Comparison of ENCODE assay signal across 1 cellular context in the genomic region with DNA sequence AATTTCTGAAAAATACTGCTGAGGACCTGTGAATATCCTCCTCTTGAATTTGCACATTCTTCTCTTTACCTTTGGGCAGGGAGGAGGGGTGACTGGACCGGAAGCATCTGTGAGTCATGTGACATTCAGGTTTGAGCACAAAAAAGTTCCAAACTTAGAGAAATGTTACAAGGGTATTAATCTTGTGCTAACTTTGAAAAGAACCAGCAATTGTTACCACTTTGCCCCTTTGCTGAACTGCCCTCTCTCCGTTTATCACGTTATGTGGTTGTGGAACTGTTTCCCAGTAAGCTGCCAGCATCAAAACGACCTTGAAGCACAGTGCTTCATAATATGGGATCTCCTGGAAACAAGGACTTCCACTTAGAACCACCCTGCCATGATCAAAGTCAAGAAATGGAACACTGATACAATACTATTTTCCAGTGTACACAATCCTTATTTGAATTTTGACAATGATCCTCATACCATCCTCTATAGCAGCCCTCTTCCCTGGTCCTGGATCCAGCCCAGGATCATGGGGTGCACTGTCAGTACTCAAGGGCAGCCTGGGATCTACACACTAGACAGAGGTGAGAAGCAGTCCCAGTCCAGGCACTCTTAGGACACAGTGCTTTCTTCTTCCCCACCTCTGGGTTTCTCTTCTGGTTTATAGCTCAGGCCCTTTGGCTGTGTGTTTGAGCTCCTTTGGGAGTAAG.
A peak's percentile ranks its signal among the peaks of the same experiment; 100 is the strongest.
TF ChIP-seq lines count a peak whose summit lies in the region.

No MANE protein-coding gene starts in this region.

TF ChIP-seq in HepG2, 621 proteins besides CTCF, POLR2A, EP300 and RAD21 (continued from another document and continues in another):
- TF ChIP-seq, protein P1, sequence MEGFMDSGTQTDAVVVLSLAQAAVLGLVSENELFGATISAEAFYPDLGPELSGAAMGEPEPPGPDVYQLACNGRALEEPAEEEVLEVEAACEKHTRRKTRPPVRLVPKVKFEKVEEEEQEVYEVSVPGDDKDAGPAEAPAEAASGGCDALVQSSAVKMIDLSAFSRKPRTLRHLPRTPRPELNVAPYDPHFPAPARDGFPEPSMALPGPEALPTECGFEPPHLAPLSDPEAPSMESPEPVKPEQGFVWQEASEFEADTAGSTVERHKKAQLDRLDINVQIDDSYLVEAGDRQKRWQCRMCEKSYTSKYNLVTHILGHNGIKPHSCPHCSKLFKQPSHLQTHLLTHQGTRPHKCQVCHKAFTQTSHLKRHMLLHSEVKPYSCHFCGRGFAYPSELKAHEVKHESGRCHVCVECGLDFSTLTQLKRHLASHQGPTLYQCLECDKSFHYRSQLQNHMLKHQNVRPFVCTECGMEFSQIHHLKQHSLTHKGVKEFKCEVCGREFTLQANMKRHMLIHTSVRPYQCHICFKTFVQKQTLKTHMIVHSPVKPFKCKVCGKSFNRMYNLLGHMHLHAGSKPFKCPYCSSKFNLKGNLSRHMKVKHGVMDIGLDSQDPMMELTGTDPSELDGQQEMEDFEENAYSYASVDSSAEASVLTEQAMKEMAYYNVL (CRISPR knock-in tag; IDR thresholded peaks at IDR 0.05; ENCODE audit: borderline replicate concordance), result 0 out of 2 replicates have a peak, but pooled peaks have one; percentile 12
- TF ChIP-seq, protein P2, sequence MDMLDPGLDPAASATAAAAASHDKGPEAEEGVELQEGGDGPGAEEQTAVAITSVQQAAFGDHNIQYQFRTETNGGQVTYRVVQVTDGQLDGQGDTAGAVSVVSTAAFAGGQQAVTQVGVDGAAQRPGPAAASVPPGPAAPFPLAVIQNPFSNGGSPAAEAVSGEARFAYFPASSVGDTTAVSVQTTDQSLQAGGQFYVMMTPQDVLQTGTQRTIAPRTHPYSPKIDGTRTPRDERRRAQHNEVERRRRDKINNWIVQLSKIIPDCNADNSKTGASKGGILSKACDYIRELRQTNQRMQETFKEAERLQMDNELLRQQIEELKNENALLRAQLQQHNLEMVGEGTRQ (IDR thresholded peaks at IDR 0.05; ENCODE audit: low read depth, low read length), result peak; percentile 37; the same call in 1 of the 2 replicates
- TF ChIP-seq, protein P2 (CRISPR knock-in tag; IDR thresholded peaks at IDR 0.05; ENCODE audit: borderline replicate concordance), result no peak; the same call in 1 of the 2 replicates
- no peak; a peak in 1 of 4 replicates for TF ChIP-seq KLF16 (CRISPR knock-in tag; IDR thresholded peaks at IDR 0.05)
- no peak; the same call in 1 of the 2 replicates for TF ChIP-seq RAD51 (IDR thresholded peaks at IDR 0.05; ENCODE audit: borderline replicate concordance)
- TF ChIP-seq ZBTB42 (CRISPR knock-in tag; IDR thresholded peaks at IDR 0.05), result 0 out of 2 replicates have a peak, but pooled peaks have one; percentile 26
- TF ChIP-seq, protein P3, sequence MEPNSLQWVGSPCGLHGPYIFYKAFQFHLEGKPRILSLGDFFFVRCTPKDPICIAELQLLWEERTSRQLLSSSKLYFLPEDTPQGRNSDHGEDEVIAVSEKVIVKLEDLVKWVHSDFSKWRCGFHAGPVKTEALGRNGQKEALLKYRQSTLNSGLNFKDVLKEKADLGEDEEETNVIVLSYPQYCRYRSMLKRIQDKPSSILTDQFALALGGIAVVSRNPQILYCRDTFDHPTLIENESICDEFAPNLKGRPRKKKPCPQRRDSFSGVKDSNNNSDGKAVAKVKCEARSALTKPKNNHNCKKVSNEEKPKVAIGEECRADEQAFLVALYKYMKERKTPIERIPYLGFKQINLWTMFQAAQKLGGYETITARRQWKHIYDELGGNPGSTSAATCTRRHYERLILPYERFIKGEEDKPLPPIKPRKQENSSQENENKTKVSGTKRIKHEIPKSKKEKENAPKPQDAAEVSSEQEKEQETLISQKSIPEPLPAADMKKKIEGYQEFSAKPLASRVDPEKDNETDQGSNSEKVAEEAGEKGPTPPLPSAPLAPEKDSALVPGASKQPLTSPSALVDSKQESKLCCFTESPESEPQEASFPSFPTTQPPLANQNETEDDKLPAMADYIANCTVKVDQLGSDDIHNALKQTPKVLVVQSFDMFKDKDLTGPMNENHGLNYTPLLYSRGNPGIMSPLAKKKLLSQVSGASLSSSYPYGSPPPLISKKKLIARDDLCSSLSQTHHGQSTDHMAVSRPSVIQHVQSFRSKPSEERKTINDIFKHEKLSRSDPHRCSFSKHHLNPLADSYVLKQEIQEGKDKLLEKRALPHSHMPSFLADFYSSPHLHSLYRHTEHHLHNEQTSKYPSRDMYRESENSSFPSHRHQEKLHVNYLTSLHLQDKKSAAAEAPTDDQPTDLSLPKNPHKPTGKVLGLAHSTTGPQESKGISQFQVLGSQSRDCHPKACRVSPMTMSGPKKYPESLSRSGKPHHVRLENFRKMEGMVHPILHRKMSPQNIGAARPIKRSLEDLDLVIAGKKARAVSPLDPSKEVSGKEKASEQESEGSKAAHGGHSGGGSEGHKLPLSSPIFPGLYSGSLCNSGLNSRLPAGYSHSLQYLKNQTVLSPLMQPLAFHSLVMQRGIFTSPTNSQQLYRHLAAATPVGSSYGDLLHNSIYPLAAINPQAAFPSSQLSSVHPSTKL (CRISPR knock-in tag; IDR thresholded peaks at IDR 0.05), result no peak; the same call in 1 of the 2 replicates
- TF ChIP-seq RFXAP (CRISPR knock-in tag; IDR thresholded peaks at IDR 0.05; ENCODE audit: borderline replicate concordance), result no peak
- TF ChIP-seq YEATS4 (CRISPR knock-in tag; IDR thresholded peaks at IDR 0.05; ENCODE audit: borderline replicate concordance), result no peak
- no peak; the same call in 1 of the 2 replicates for TF ChIP-seq ZNF761 (CRISPR knock-in tag; conservative IDR thresholded peaks at IDR 0.05)
- TF ChIP-seq, protein P4, sequence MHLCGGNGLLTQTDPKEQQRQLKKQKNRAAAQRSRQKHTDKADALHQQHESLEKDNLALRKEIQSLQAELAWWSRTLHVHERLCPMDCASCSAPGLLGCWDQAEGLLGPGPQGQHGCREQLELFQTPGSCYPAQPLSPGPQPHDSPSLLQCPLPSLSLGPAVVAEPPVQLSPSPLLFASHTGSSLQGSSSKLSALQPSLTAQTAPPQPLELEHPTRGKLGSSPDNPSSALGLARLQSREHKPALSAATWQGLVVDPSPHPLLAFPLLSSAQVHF (CRISPR knock-in tag; IDR thresholded peaks at IDR 0.05), result no peak
- peak; percentile 45; the same call in 1 of the 2 replicates for TF ChIP-seq GABPB1 (CRISPR knock-in tag; IDR thresholded peaks at IDR 0.05)
- TF ChIP-seq SIX1 (CRISPR knock-in tag; IDR thresholded peaks at IDR 0.05; ENCODE audit: borderline replicate concordance), result no peak
- no peak for TF ChIP-seq ZNF614 (CRISPR knock-in tag; IDR thresholded peaks at IDR 0.05; ENCODE audit: borderline replicate concordance)
- no peak for TF ChIP-seq MBD4 (IDR thresholded peaks at IDR 0.05; ENCODE audit: borderline replicate concordance, low read length)
- TF ChIP-seq RELA (CRISPR knock-in tag; IDR thresholded peaks at IDR 0.05), result no peak
- TF ChIP-seq ZBTB7A (CRISPR knock-in tag; IDR thresholded peaks at IDR 0.05), result no peak
- peak; percentile 32; the same call in 1 of the 2 replicates for TF ChIP-seq SOX5 (CRISPR knock-in tag; IDR thresholded peaks at IDR 0.05; ENCODE audit: borderline replicate concordance)
- TF ChIP-seq ZEB1 (IDR thresholded peaks at IDR 0.05; ENCODE audit: insufficient replicate concordance, low read depth), result no peak
- TF ChIP-seq NFE2L2 (IDR thresholded peaks at IDR 0.05; ENCODE audit: low read length), result no peak
- TF ChIP-seq AGO2 (optimal IDR thresholded peaks at IDR 0.05; ENCODE audit: low read depth, low read length), result no peak
- no peak for TF ChIP-seq NR2C2 (CRISPR knock-in tag; IDR thresholded peaks at IDR 0.05; ENCODE audit: borderline replicate concordance)
- no peak for TF ChIP-seq KAT2B (IDR thresholded peaks at IDR 0.05; ENCODE audit: borderline replicate concordance, low read depth, low read length)
- 0 out of 2 replicates have a peak, but pooled peaks have one; percentile 13 for TF ChIP-seq ZNF567 (CRISPR knock-in tag; IDR thresholded peaks at IDR 0.05; ENCODE audit: borderline replicate concordance)
- TF ChIP-seq, protein P5, sequence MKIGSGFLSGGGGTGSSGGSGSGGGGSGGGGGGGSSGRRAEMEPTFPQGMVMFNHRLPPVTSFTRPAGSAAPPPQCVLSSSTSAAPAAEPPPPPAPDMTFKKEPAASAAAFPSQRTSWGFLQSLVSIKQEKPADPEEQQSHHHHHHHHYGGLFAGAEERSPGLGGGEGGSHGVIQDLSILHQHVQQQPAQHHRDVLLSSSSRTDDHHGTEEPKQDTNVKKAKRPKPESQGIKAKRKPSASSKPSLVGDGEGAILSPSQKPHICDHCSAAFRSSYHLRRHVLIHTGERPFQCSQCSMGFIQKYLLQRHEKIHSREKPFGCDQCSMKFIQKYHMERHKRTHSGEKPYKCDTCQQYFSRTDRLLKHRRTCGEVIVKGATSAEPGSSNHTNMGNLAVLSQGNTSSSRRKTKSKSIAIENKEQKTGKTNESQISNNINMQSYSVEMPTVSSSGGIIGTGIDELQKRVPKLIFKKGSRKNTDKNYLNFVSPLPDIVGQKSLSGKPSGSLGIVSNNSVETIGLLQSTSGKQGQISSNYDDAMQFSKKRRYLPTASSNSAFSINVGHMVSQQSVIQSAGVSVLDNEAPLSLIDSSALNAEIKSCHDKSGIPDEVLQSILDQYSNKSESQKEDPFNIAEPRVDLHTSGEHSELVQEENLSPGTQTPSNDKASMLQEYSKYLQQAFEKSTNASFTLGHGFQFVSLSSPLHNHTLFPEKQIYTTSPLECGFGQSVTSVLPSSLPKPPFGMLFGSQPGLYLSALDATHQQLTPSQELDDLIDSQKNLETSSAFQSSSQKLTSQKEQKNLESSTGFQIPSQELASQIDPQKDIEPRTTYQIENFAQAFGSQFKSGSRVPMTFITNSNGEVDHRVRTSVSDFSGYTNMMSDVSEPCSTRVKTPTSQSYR (CRISPR knock-in tag; IDR thresholded peaks at IDR 0.05; ENCODE audit: borderline replicate concordance), result peak; percentile 29; the same call in 1 of the 2 replicates
- TF ChIP-seq, protein P6, sequence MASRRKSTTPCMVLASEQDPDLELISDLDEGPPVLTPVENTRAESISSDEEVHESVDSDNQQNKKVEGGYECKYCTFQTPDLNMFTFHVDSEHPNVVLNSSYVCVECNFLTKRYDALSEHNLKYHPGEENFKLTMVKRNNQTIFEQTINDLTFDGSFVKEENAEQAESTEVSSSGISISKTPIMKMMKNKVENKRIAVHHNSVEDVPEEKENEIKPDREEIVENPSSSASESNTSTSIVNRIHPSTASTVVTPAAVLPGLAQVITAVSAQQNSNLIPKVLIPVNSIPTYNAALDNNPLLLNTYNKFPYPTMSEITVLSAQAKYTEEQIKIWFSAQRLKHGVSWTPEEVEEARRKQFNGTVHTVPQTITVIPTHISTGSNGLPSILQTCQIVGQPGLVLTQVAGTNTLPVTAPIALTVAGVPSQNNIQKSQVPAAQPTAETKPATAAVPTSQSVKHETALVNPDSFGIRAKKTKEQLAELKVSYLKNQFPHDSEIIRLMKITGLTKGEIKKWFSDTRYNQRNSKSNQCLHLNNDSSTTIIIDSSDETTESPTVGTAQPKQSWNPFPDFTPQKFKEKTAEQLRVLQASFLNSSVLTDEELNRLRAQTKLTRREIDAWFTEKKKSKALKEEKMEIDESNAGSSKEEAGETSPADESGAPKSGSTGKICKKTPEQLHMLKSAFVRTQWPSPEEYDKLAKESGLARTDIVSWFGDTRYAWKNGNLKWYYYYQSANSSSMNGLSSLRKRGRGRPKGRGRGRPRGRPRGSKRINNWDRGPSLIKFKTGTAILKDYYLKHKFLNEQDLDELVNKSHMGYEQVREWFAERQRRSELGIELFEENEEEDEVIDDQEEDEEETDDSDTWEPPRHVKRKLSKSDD (CRISPR knock-in tag; IDR thresholded peaks at IDR 0.05; ENCODE audit: low read depth), result no peak
- no peak for TF ChIP-seq ZNF296 (CRISPR knock-in tag; conservative IDR thresholded peaks at IDR 0.05)
- TF ChIP-seq ZNF329 (CRISPR knock-in tag; IDR thresholded peaks at IDR 0.05; ENCODE audit: low read depth), result no peak
- no peak for TF ChIP-seq ZNF775 (CRISPR knock-in tag; IDR thresholded peaks at IDR 0.05; ENCODE audit: borderline replicate concordance)
- TF ChIP-seq KAT8 (CRISPR knock-in tag; IDR thresholded peaks at IDR 0.05), result no peak
- TF ChIP-seq, protein P7, sequence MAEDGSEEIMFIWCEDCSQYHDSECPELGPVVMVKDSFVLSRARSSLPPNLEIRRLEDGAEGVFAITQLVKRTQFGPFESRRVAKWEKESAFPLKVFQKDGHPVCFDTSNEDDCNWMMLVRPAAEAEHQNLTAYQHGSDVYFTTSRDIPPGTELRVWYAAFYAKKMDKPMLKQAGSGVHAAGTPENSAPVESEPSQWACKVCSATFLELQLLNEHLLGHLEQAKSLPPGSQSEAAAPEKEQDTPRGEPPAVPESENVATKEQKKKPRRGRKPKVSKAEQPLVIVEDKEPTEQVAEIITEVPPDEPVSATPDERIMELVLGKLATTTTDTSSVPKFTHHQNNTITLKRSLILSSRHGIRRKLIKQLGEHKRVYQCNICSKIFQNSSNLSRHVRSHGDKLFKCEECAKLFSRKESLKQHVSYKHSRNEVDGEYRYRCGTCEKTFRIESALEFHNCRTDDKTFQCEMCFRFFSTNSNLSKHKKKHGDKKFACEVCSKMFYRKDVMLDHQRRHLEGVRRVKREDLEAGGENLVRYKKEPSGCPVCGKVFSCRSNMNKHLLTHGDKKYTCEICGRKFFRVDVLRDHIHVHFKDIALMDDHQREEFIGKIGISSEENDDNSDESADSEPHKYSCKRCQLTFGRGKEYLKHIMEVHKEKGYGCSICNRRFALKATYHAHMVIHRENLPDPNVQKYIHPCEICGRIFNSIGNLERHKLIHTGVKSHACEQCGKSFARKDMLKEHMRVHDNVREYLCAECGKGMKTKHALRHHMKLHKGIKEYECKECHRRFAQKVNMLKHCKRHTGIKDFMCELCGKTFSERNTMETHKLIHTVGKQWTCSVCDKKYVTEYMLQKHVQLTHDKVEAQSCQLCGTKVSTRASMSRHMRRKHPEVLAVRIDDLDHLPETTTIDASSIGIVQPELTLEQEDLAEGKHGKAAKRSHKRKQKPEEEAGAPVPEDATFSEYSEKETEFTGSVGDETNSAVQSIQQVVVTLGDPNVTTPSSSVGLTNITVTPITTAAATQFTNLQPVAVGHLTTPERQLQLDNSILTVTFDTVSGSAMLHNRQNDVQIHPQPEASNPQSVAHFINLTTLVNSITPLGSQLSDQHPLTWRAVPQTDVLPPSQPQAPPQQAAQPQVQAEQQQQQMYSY (CRISPR knock-in tag; IDR thresholded peaks at IDR 0.05), result peak; percentile 64; the same call in 1 of the 2 replicates
- TF ChIP-seq RARA (CRISPR knock-in tag; IDR thresholded peaks at IDR 0.05), result peak; percentile 40
- TF ChIP-seq, protein P8, sequence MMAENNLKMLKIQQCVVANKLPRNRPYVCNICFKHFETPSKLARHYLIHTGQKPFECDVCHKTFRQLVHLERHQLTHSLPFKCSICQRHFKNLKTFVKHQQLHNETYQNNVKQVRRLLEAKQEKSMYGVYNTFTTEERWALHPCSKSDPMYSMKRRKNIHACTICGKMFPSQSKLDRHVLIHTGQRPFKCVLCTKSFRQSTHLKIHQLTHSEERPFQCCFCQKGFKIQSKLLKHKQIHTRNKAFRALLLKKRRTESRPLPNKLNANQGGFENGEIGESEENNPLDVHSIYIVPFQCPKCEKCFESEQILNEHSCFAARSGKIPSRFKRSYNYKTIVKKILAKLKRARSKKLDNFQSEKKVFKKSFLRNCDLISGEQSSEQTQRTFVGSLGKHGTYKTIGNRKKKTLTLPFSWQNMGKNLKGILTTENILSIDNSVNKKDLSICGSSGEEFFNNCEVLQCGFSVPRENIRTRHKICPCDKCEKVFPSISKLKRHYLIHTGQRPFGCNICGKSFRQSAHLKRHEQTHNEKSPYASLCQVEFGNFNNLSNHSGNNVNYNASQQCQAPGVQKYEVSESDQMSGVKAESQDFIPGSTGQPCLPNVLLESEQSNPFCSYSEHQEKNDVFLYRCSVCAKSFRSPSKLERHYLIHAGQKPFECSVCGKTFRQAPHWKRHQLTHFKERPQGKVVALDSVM (CRISPR knock-in tag; IDR thresholded peaks at IDR 0.05), result no peak
- TF ChIP-seq POLR2G (IDR thresholded peaks at IDR 0.05; ENCODE audit: low read depth, low read length), result no peak
